17 cellular contexts compared by ENCODE assay signal in genomic region chr6:148868314-148868713, GRCh38.
DNase-seq lines count a peak whose midpoint lies in the region; ATAC-seq, FAIRE-seq and TF ChIP-seq lines count a peak whose summit lies in the region.
"Had no signal": no experiment of that assay in that cellular context is flagged by ENCODE, and none has a peak within 500 bp of the region (broad histone marks: within the 10 kb centered on the region; RNA-seq: fewer than 3 reads in every experiment).

No MANE protein-coding gene starts in this region.

- peaks cover 61% of the 10 kb centered on the region for H3K79me2 ChIP-seq in smooth muscle cell (ENCODE audit: low read depth)

- peak overlapping the region; percentile 72 for H3K4me2 ChIP-seq in smooth muscle cell

- peaks cover 10% of the 10 kb centered on the region for H3F3A ChIP-seq in smooth muscle cell (ENCODE audit: low read depth)

- POLR2A ChIA-PET in CD8-positive, alpha-beta T cell (lab: Charles Lee): no interaction called here

- H3K36me3 ChIP-seq in smooth muscle cell (ENCODE audit: low read depth): no peaks in the 10 kb centered on the region
- no peaks in the 10 kb centered on the region for H3K36me3 ChIP-seq in CD8-positive, alpha-beta T cell (ENCODE audit: insufficient read depth, low read length)
- H3K36me3 ChIP-seq: gastrocnemius medialis, upper lobe of right lung had no signal

- H3K4me1 ChIP-seq in smooth muscle cell (ENCODE audit: low read depth): peaks cover 21% of the 10 kb centered on the region
- no peaks in the 10 kb centered on the region for H3K4me1 ChIP-seq in CD8-positive, alpha-beta T cell (ENCODE audit: insufficient read depth, low read length)
- H3K4me1 ChIP-seq: upper lobe of right lung had no signal

- peaks cover 39% of the 10 kb centered on the region for H3K4me1 Mint-ChIP-seq in activated T-cell treated with anti-CD3 and anti-CD28 coated beads, Interleukin-2, amount 50 U/mL, for 4 hours (ENCODE audit: low read depth)
- H3K4me1 Mint-ChIP-seq in CD8-positive, alpha-beta T cell (ENCODE audit: low read depth): peaks cover 10% of the 10 kb centered on the region

- ATAC-seq in activated T-cell treated with anti-CD3 and anti-CD28 coated beads, Interleukin-2, amount 50 U/mL, for 4 hours: peak; percentile 67 to 77
- ATAC-seq in GM21381 (IDR thresholded peaks at IDR 0.05; ENCODE audit: unreplicated experiment) (no peak), GM18517 (IDR thresholded peaks at IDR 0.05; ENCODE audit: unreplicated experiment) (no peak)
- no peak for ATAC-seq in CD8-positive, alpha-beta T cell
- ATAC-seq: gastrocnemius medialis, upper lobe of right lung had no signal

- H3K4me3 ChIP-seq in smooth muscle cell: no peak overlapping the region
- no peak overlapping the region for H3K4me3 ChIP-seq in CD8-positive, alpha-beta T cell (ENCODE audit: low read depth, low read length)
- H3K4me3 ChIP-seq: gastrocnemius medialis, upper lobe of right lung had no signal

- DNase-seq in activated T-cell treated with anti-CD3 and anti-CD28 coated beads, Interleukin-2, amount 50 U/mL, for 4 hours: no peak
- no peak for DNase-seq in activated T-cell treated with anti-CD3 and anti-CD28 coated beads for 4 hours
- peak; percentile 50 for DNase-seq in RCC 7860 (ENCODE audit: low spot score)
- DNase-seq in epithelial cell of prostate (ENCODE audit: low read depth, low spot score): no peak
- DNase-seq in smooth muscle cell (lab: John Stamatoyannopoulos, UW; ENCODE audit: unreplicated experiment): no peak
- no peak for DNase-seq in CD8-positive, alpha-beta T cell
- DNase-seq: AML-193, DMS79 treated with DMSO at 0.1 percent for 48 hours, gastrocnemius medialis, kidney glomerular epithelial cell, naive B cell, NCI-H1092, NCI-H446 treated with DMSO at 0.1 percent for 48 hours, Right ventricle myocardium superior, upper lobe of right lung had no signal

- H3K9ac ChIP-seq in smooth muscle cell (ENCODE audit: low read depth): no peak overlapping the region

- H3K27ac ChIP-seq in epithelial cell of prostate: peak overlapping the region; percentile 89
- peak overlapping the region; percentile 85 for H3K27ac ChIP-seq in smooth muscle cell (ENCODE audit: low read depth)
- no peak overlapping the region for H3K27ac ChIP-seq in CD8-positive, alpha-beta T cell (ENCODE audit: low read depth, low read length)
- H3K27ac ChIP-seq: gastrocnemius medialis, upper lobe of right lung had no signal

- H4K20me1 ChIP-seq in smooth muscle cell (ENCODE audit: low read depth): peaks cover 3% of the 10 kb centered on the region

- TF ChIP-seq CTCF in smooth muscle cell (IDR thresholded peaks at IDR 0.05; ENCODE audit: borderline replicate concordance, insufficient read depth, poor library complexity, severe bottlenecking): no peak
- no peak for TF ChIP-seq CTCF in CD8-positive, alpha-beta T cell (IDR thresholded peaks at IDR 0.05)

- no peaks in the 10 kb centered on the region for H3K27me3 ChIP-seq in smooth muscle cell (ENCODE audit: low read depth)
- no peaks in the 10 kb centered on the region for H3K27me3 ChIP-seq in CD8-positive, alpha-beta T cell (ENCODE audit: insufficient read depth, low read length)
- H3K27me3 ChIP-seq: gastrocnemius medialis, upper lobe of right lung had no signal

- H2AFZ ChIP-seq in smooth muscle cell (ENCODE audit: low read depth): no peak overlapping the region

- H3K4me3 Mint-ChIP-seq in activated T-cell treated with anti-CD3 and anti-CD28 coated beads, Interleukin-2, amount 50 U/mL, for 4 hours: no peak overlapping the region
- H3K4me3 Mint-ChIP-seq in CD8-positive, alpha-beta T cell: no peak overlapping the region

- H3K9me3 ChIP-seq in smooth muscle cell (replicated peaks; ENCODE audit: low read depth): no peaks in the 10 kb centered on the region
- H3K9me3 ChIP-seq in CD8-positive, alpha-beta T cell (ENCODE audit: low read length): no peaks in the 10 kb centered on the region
- H3K9me3 ChIP-seq: gastrocnemius medialis, upper lobe of right lung had no signal

- FAIRE-seq in RCC 7860 (lab: Jason Lieb, UNC): peak; percentile 61

- intact Hi-C loops in CD8-positive, alpha-beta T cell (cut with DNase I, micrococcal nuclease): no loop called here

- no peak overlapping the region for H3K27ac Mint-ChIP-seq in CD8-positive, alpha-beta T cell

- H3K9me3 Mint-ChIP-seq in activated T-cell treated with anti-CD3 and anti-CD28 coated beads, Interleukin-2, amount 50 U/mL, for 4 hours: no peaks in the 10 kb centered on the region
- no peaks in the 10 kb centered on the region for H3K9me3 Mint-ChIP-seq in CD8-positive, alpha-beta T cell

- WGBS in smooth muscle cell (ENCODE audit: low lambda C conversion rate): 13% methylated on average over 5 of the region's 5 CpGs

- no peaks in the 10 kb centered on the region for H3K36me3 Mint-ChIP-seq in activated T-cell treated with anti-CD3 and anti-CD28 coated beads, Interleukin-2, amount 50 U/mL, for 4 hours (ENCODE audit: insufficient read depth)
- no peaks in the 10 kb centered on the region for H3K36me3 Mint-ChIP-seq in CD8-positive, alpha-beta T cell
- H3K36me3 Mint-ChIP-seq: naive B cell had no signal

- CTCF ChIA-PET in CD8-positive, alpha-beta T cell (lab: Charles Lee): no interaction called here

- H3K27me3 Mint-ChIP-seq in activated T-cell treated with anti-CD3 and anti-CD28 coated beads, Interleukin-2, amount 50 U/mL, for 4 hours (ENCODE audit: low read depth): peaks cover 4% of the 10 kb centered on the region
- H3K27me3 Mint-ChIP-seq in CD8-positive, alpha-beta T cell (ENCODE audit: low read depth): no peaks in the 10 kb centered on the region
- H3K27me3 Mint-ChIP-seq: naive B cell had no signal

Comparison
In these comparisons a context has a peak if more than half of its experiments do, and no peak if none do; other contexts are left out.
1. ATAC-seq: peak in activated T-cell treated with anti-CD3 and anti-CD28 coated beads, Interleukin-2, amount 50 U/mL, for 4 hours (2 of 2); none in GM21381 (single experiment), CD8-positive, alpha-beta T cell (single experiment) and GM18517 (single experiment).